In genomic region chr20:2654384-2654822, GRCh38 we compare ENCODE assay signal across 10 cellular contexts. TPM values are rescaled to one million over a fixed set of nuclear protein-coding genes. Genes with fewer than 3 reads are reported as not detected.
DNase-seq lines count a peak whose midpoint lies in the region; ATAC-seq and TF ChIP-seq lines count a peak whose summit lies in the region.
"Had no signal": no experiment of that assay in that cellular context is flagged by ENCODE, and none has a peak within 500 bp of the region (broad histone marks: within the 10 kb centered on the region; RNA-seq: fewer than 3 reads in every experiment).

No MANE protein-coding gene starts in this region.

- CTCF ChIA-PET in CD8-positive, alpha-beta memory T cell (lab: Charles Lee): interaction anchor here (1.3 kb wide), 1 partner anchor 89 kb away, joined by 3 read pairs; no protein-coding TSS in a partner anchor
- CTCF ChIA-PET in naive thymus-derived CD4-positive, alpha-beta T cell (lab: Charles Lee): no interaction called here

- POLR2A ChIA-PET in CD8-positive, alpha-beta memory T cell (lab: Charles Lee): interaction anchor here (5.0 kb wide), 1 partner anchor 10 kb away, joined by 70 read pairs; the partner anchor contains the start of gene IDH3B
- POLR2A ChIA-PET in naive thymus-derived CD4-positive, alpha-beta T cell (lab: Charles Lee): interaction anchor here (0.9 to 6.8 kb wide), 4 partner anchors 10 to 86 kb away, joined by 3 to 183 read pairs (median 12); partner anchors contain the start of gene IDH3B

- peaks cover 28% of the 10 kb centered on the region for H3K4me1 ChIP-seq in CD8-positive, alpha-beta memory T cell (ENCODE audit: insufficient read depth, low read length)
- H3K4me1 ChIP-seq in KMS-11 (ENCODE audit: low read depth, poor library complexity, severe bottlenecking): peaks cover 5% of the 10 kb centered on the region
- H3K4me1 ChIP-seq in naive thymus-derived CD4-positive, alpha-beta T cell (ENCODE audit: control insufficient read depth in 2 of 2, insufficient read depth in 2 of 2, low read length in 2 of 2): peaks cover 22 to 26% of the 10 kb centered on the region in 2 donors

- H3K27ac ChIP-seq in CD8-positive, alpha-beta memory T cell (ENCODE audit: low read depth, low read length): peak overlapping the region; percentile 81
- H3K27ac ChIP-seq in KMS-11: peak overlapping the region; percentile 85; the same call in 1 of the 2 replicates
- peak overlapping the region; percentile 90 for H3K27ac ChIP-seq in naive thymus-derived CD4-positive, alpha-beta T cell (ENCODE audit: low read depth, low read length)

- no peak for ATAC-seq in naive thymus-derived CD4-positive, alpha-beta T cell
- ATAC-seq in HG03457 (IDR thresholded peaks at IDR 0.05; ENCODE audit: unreplicated experiment): no peak
- no peak for ATAC-seq in HG03280 (IDR thresholded peaks at IDR 0.05; ENCODE audit: unreplicated experiment)

- peaks cover 56% of the 10 kb centered on the region for H3K36me3 ChIP-seq in CD8-positive, alpha-beta memory T cell (ENCODE audit: insufficient read depth, low read length)
- H3K36me3 ChIP-seq in KMS-11 (ENCODE audit: insufficient read depth): peaks cover 8% of the 10 kb centered on the region; the same call in 1 of the 2 replicates
- H3K36me3 ChIP-seq in naive thymus-derived CD4-positive, alpha-beta T cell (ENCODE audit: control insufficient read depth in 2 of 3, insufficient read depth in 3 of 3, low read length in 3 of 3): peaks cover 39 to 58% (median 41%) of the 10 kb centered on the region in 3 experiments

- H3K4me3 ChIP-seq in CD8-positive, alpha-beta memory T cell (ENCODE audit: low read length): no peak overlapping the region
- no peak overlapping the region for H3K4me3 ChIP-seq in KMS-11 (IDR thresholded peaks at IDR 0.05; ENCODE audit: insufficient read depth, low read depth, low read length)
- H3K4me3 ChIP-seq in cardiac fibroblast (replicated peaks in 1 of 2; ENCODE audit: low read depth in 2 of 2, low read length in 2 of 2): peak overlapping the region; percentile 89 to 99
- peak overlapping the region; percentile 82 for H3K4me3 ChIP-seq in naive thymus-derived CD4-positive, alpha-beta T cell (ENCODE audit: low read length)

- peaks cover 18 to 63% (median 24%) of the 10 kb centered on the region in 3 donors for H3K36me3 Mint-ChIP-seq in CD8-positive, alpha-beta memory T cell
- H3K36me3 Mint-ChIP-seq in naive thymus-derived CD4-positive, alpha-beta T cell: peaks cover 16 to 53% (median 32%) of the 10 kb centered on the region in 5 donors

- intact Hi-C loops in naive thymus-derived CD4-positive, alpha-beta T cell (cut with micrococcal nuclease): loop anchor here in 1 of 2 donors (5.0 kb wide), 3 partner anchors 393 to 1427 kb away; partner anchors contain the start of genes FKBP1A, MRPS26 and RAD21L1

- no peaks in the 10 kb centered on the region for H3K9me3 ChIP-seq in CD8-positive, alpha-beta memory T cell (ENCODE audit: low read length)
- H3K9me3 ChIP-seq in naive thymus-derived CD4-positive, alpha-beta T cell (ENCODE audit: control insufficient read depth in 2 of 3, low read length in 3 of 3): no peaks in the 10 kb centered on the region

- peak overlapping the region; percentile 89; the same call in 1 of the 2 replicates for H3K9ac ChIP-seq in KMS-11

- H3K9me3 Mint-ChIP-seq in CD8-positive, alpha-beta memory T cell: no peaks in the 10 kb centered on the region
- H3K9me3 Mint-ChIP-seq in naive thymus-derived CD4-positive, alpha-beta T cell: no peaks in the 10 kb centered on the region

- H3K79me2 ChIP-seq in KMS-11 (ENCODE audit: insufficient read depth, low read depth): peaks cover 56% of the 10 kb centered on the region

- peaks cover 0 to 4% of the 10 kb centered on the region in 2 donors for H3K27me3 Mint-ChIP-seq in CD8-positive, alpha-beta memory T cell
- no peaks in the 10 kb centered on the region for H3K27me3 Mint-ChIP-seq in naive thymus-derived CD4-positive, alpha-beta T cell

- no peak overlapping the region for H2AFZ ChIP-seq in KMS-11 (ENCODE audit: low read depth)

- H3K27ac Mint-ChIP-seq in CD8-positive, alpha-beta memory T cell: peak overlapping the region in 7 of 8 donors; percentile 59 to 94 (median 82)
- H3K27ac Mint-ChIP-seq in naive thymus-derived CD4-positive, alpha-beta T cell: peak overlapping the region; percentile 27 to 86 (median 59)

- H4K20me1 ChIP-seq in KMS-11 (ENCODE audit: insufficient read depth): peaks cover 17% of the 10 kb centered on the region; the same call in 1 of the 2 replicates

- H3K27me3 ChIP-seq in CD8-positive, alpha-beta memory T cell (ENCODE audit: insufficient read depth, low read length, poor library complexity, severe bottlenecking): no peaks in the 10 kb centered on the region
- H3K27me3 ChIP-seq in KMS-11 (ENCODE audit: insufficient read depth, low read depth): no peaks in the 10 kb centered on the region
- no peaks in the 10 kb centered on the region for H3K27me3 ChIP-seq in naive thymus-derived CD4-positive, alpha-beta T cell (ENCODE audit: control insufficient read depth in 2 of 2, insufficient read depth in 2 of 2, low read length in 2 of 2)

- DNase-seq in CD8-positive, alpha-beta memory T cell: no peak
- no peak for DNase-seq in cardiac fibroblast (ENCODE audit: low read depth in 2 of 2)
- no peak for DNase-seq in naive thymus-derived CD4-positive, alpha-beta T cell
- no peak for DNase-seq in NCI-H345 treated with DMSO at 0.1 percent for 48 hours (lab: John Stamatoyannopoulos, UW; ENCODE audit: unreplicated experiment)
- DNase-seq in NCI-H82 treated with DMSO at 0.1 percent for 48 hours (lab: John Stamatoyannopoulos, UW; ENCODE audit: unreplicated experiment): no peak
- DNase-seq: activated effector memory CD4-positive, alpha-beta T cell treated with Interleukin-2 at 50 U/mL for 16 hours; NCI-H446 treated with DMSO at 0.1 percent for 48 hours had no signal

- H3K4me3 Mint-ChIP-seq in CD8-positive, alpha-beta memory T cell: peak overlapping the region; percentile 87 to 94 (median 90)
- peak overlapping the region; percentile 86 to 92 (median 89) for H3K4me3 Mint-ChIP-seq in naive thymus-derived CD4-positive, alpha-beta T cell

- H3K4me1 Mint-ChIP-seq in CD8-positive, alpha-beta memory T cell: peaks cover 27 to 46% (median 30%) of the 10 kb centered on the region in 3 donors
- H3K4me1 Mint-ChIP-seq in naive thymus-derived CD4-positive, alpha-beta T cell: peaks cover 17 to 42% (median 36%) of the 10 kb centered on the region in 7 donors

- H3K4me2 ChIP-seq in KMS-11: peak overlapping the region; percentile 84

- TF ChIP-seq CTCF in KMS-11 (conservative IDR thresholded peaks at IDR 0.05; ENCODE audit: low read depth, low read length): no peak
- TF ChIP-seq CTCF in cardiac fibroblast (IDR thresholded peaks at IDR 0.05; ENCODE audit: low read depth, low read length): no peak

RNA-seq across cellular contexts. Expression of gene NOP56, which starts 2.0 kb away (rescaled TPM):
- 100 to 1,000 TPM; 888 to 920 TPM for total RNA-seq in CD8-positive, alpha-beta memory T cell
- 106 TPM for polyA plus RNA-seq in CD8-positive, alpha-beta memory T cell
- 100 to 1,000 TPM; 216 to 375 (median 287) TPM for total RNA-seq in naive thymus-derived CD4-positive, alpha-beta T cell
- 100 to 1,000 TPM in 1 of 2 donors, 10 to 100 TPM in 1; 89.0 to 129 TPM for polyA plus RNA-seq in naive thymus-derived CD4-positive, alpha-beta T cell

RNA-seq across cellular contexts. Expression of gene IDH3B, which starts 9.6 kb away (rescaled TPM):
- 100 to 1,000 TPM; 138 to 145 TPM for total RNA-seq in CD8-positive, alpha-beta memory T cell
- polyA plus RNA-seq in CD8-positive, alpha-beta memory T cell: 107 TPM
- 100 to 1,000 TPM; 105 to 161 (median 107) TPM for total RNA-seq in naive thymus-derived CD4-positive, alpha-beta T cell
- polyA plus RNA-seq in naive thymus-derived CD4-positive, alpha-beta T cell: 100 to 1,000 TPM; 101 to 135 TPM

RNA-seq across cellular contexts. Expression of gene EBF4, which starts 38.2 kb away (rescaled TPM):
- under 1 TPM; 0.66 to 0.92 TPM for total RNA-seq in CD8-positive, alpha-beta memory T cell
- polyA plus RNA-seq in CD8-positive, alpha-beta memory T cell: 2.0 TPM
- total RNA-seq in naive thymus-derived CD4-positive, alpha-beta T cell: 10 to 100 TPM in 1 of 5 experiments, 1 to 10 TPM in 4; 5.2 to 10.5 (median 7.7) TPM
- polyA plus RNA-seq in naive thymus-derived CD4-positive, alpha-beta T cell: under 1 TPM; 0.09 to 0.33 TPM

Comparison
In these comparisons a context has a peak if more than half of its experiments do, and no peak if none do; other contexts are left out.
1. H3K4me3 ChIP-seq: peak in cardiac fibroblast (2 of 2) and naive thymus-derived CD4-positive, alpha-beta T cell (single experiment); none in CD8-positive, alpha-beta memory T cell (single experiment) and KMS-11 (single experiment).
2. Peak in every context shown above with its lines, with median percentiles within 50 percentile points of each other: H3K27ac ChIP-seq.